Comparison of ENCODE assay signal across 12 cellular contexts in genomic region chr2:235171511-235172130, GRCh38.
DNase-seq lines count a peak whose midpoint lies in the region; ATAC-seq and TF ChIP-seq lines count a peak whose summit lies in the region.
"Had no signal": no experiment of that assay in that cellular context is flagged by ENCODE, and none has a peak within 500 bp of the region (broad histone marks: within the 10 kb centered on the region; RNA-seq: fewer than 3 reads in every experiment).

No MANE protein-coding gene starts in this region.

- TF ChIP-seq CTCF in AG04449 (IDR thresholded peaks at IDR 0.05; ENCODE audit: insufficient read depth, low read length, missing control alignments) (no peak), HCT116 (IDR thresholded peaks at IDR 0.05 in 2 of 3, conservative IDR thresholded peaks at IDR 0.05 in 1 of 3; ENCODE audit: borderline replicate concordance in 1 of 3, insufficient read depth in 1 of 3, low read depth in 2 of 3, low read length in 2 of 3) (no peak), adrenal gland (IDR thresholded peaks at IDR 0.05) (no peak)

- H3K9me2 ChIP-seq in HCT116 (ENCODE audit: insufficient read depth): no peaks in the 10 kb centered on the region

- H3K9me3 ChIP-seq in HCT116 (ENCODE audit: control insufficient read depth in 1 of 2, insufficient read depth in 1 of 2, low read depth in 1 of 2, low read length in 2 of 2) (no peaks in the 10 kb centered on the region), adrenal gland (replicated peaks in 1 of 3) (no peaks in the 10 kb centered on the region)
- H3K9me3 ChIP-seq: testis had no signal

- H4K20me1 ChIP-seq in HCT116 (ENCODE audit: insufficient read depth): no peaks in the 10 kb centered on the region

- TF ChIP-seq POLR2A in HCT116 (IDR thresholded peaks at IDR 0.05; ENCODE audit: borderline replicate concordance, extremely low read depth, insufficient read depth, insufficient read length) (no peak), adrenal gland (IDR thresholded peaks at IDR 0.05) (no peak)

- H2AFZ ChIP-seq in HCT116 (ENCODE audit: low read depth, low read length, poor library complexity, severe bottlenecking): peak overlapping the region; percentile 60

- ATAC-seq in HCT116: no peak
- ATAC-seq in HG03342 (IDR thresholded peaks at IDR 0.05; ENCODE audit: unreplicated experiment): no peak
- ATAC-seq: natural killer cell had no signal

- H3K4me2 ChIP-seq in HCT116 (ENCODE audit: low read length): peak overlapping the region; percentile 44

- BruUV-seq in HCT116 (replicated peaks; lab: Mats Ljungman, UMichigan): no TSS peak

- no peak overlapping the region for H3K9ac ChIP-seq in HCT116 (ENCODE audit: low read length)

- H3K4me1 ChIP-seq in HCT116 (ENCODE audit: control insufficient read depth in 1 of 2, insufficient read depth in 2 of 2, low read length in 2 of 2) (peaks cover 18 to 28% of the 10 kb centered on the region in 2 experiments; a peak in 3 of 4 replicates), adrenal gland (replicated peaks in 1 of 2) (peaks cover 0 to 9% of the 10 kb centered on the region in 2 donors)
- H3K4me1 ChIP-seq: testis had no signal

- intact Hi-C loops in HCT116 (cut with micrococcal nuclease) (no loop called here), adrenal gland (cut with DNase I) (no loop called here)

- RAD21 ChIA-PET in HCT116 (lab: Charles Lee; ENCODE audit: low non-redundant PET in 1 of 2, low total read pairs in 2 of 2, uncharacterized antibody in 2 of 2, unreplicated experiment in 2 of 2): interaction anchor here in 1 of 2 experiments (1.1 kb wide), 1 partner anchor 35 kb away, joined by 3 read pairs; no protein-coding TSS in a partner anchor

- no peaks in the 10 kb centered on the region for H3K79me2 ChIP-seq in HCT116 (ENCODE audit: insufficient read depth, low read length)

- H3K36me3 ChIP-seq in HCT116 (ENCODE audit: control insufficient read depth in 1 of 2, insufficient read depth in 2 of 2, low read length in 2 of 2) (no peaks in the 10 kb centered on the region), adrenal gland (replicated peaks in 1 of 2) (no peaks in the 10 kb centered on the region)

- CTCF ChIA-PET in AG04449 (lab: Yijun Ruan, JAX) (interaction anchor here (1.0 to 1.2 kb wide), 2 partner anchors 9 to 611 kb away, joined by 4 to 5 read pairs; no protein-coding TSS in a partner anchor), HCT116 (lab: Charles Lee) (no interaction called here)

- 19 to 31% (median 27%) methylated on average over 3 to 5 of the region's 5 CpGs for WGBS in adrenal gland, 4 donors

- H3K4me3 ChIP-seq in AG04449 (ENCODE audit: low read depth, low read length): no peak overlapping the region
- no peak overlapping the region for H3K4me3 ChIP-seq in HCT116 (replicated peaks in 1 of 2; ENCODE audit: low read depth in 1 of 2, low read length in 2 of 2)
- H3K4me3 ChIP-seq in adrenal gland: no peak overlapping the region
- H3K4me3 ChIP-seq: testis had no signal

- no peak overlapping the region for H3K27ac ChIP-seq in HCT116 (ENCODE audit: low read depth, low read length)
- peak overlapping the region in 1 of 5 donors; percentile 8 for H3K27ac ChIP-seq in adrenal gland
- H3K27ac ChIP-seq: testis had no signal

- DNase-seq in AG04449 (ENCODE audit: low read depth, low spot score) (peak; percentile 76), HCT116 (ENCODE audit: low read depth, low spot score) (no peak), adrenal gland (peak in 5 of 7 donors; percentile 20 to 61 (median 26)), islet precursor cell (peak; percentile 79), anterior cingulate cortex (lab: John Stamatoyannopoulos, UW) (no peak), GM19240 (ENCODE audit: insufficient read length, low spot score) (no peak), COLO668 (lab: John Stamatoyannopoulos, UW; ENCODE audit: unreplicated experiment) (no peak)
- DNase-seq: natural killer cell; SIG-M5; stimulated activated CD4-positive, alpha-beta T cell treated with anti-CD3 and anti-CD28 coated beads, Interleukin-4, amount 100 ng/mL, for 4 hours; testis had no signal

- no peak for TF ChIP-seq RAD21 in HCT116 (IDR thresholded peaks at IDR 0.05; ENCODE audit: low read depth)

- no peaks in the 10 kb centered on the region for H3K27me3 ChIP-seq in HCT116 (ENCODE audit: insufficient read depth, low read length)
- no peaks in the 10 kb centered on the region for H3K27me3 ChIP-seq in adrenal gland
- H3K27me3 ChIP-seq: testis had no signal

- POLR2A ChIA-PET in AG04449 (lab: Yijun Ruan, JAX) (interaction anchor here (0.7 kb wide), 1 partner anchor 463 kb away, joined by 4 read pairs; no protein-coding TSS in a partner anchor), HCT116 (lab: Charles Lee) (no interaction called here)

TF ChIP-seq in HCT116, 20 proteins besides CTCF, POLR2A, EP300 and RAD21:
- TF ChIP-seq SRF (IDR thresholded peaks at IDR 0.05; ENCODE audit: low read depth) (no peak), CBX3 (IDR thresholded peaks at IDR 0.05; ENCODE audit: low read depth) (0 out of 2 replicates have a peak, but pooled peaks have one; percentile 17)

Comparison
In these comparisons a context has a peak if more than half of its experiments do, and no peak if none do; other contexts are left out.
1. DNase-seq: peak in AG04449 (single experiment), adrenal gland (5 of 7) and islet precursor cell (single experiment); none in HCT116 (single experiment), anterior cingulate cortex (0 of 58), GM19240 (single experiment) and COLO668 (single experiment).